In genomic region chr15:68126415-68126814, GRCh38 we compare ENCODE assay signal across 27 cellular contexts.
DNase-seq lines count a peak whose midpoint lies in the region; ATAC-seq, FAIRE-seq and TF ChIP-seq lines count a peak whose summit lies in the region.
"Had no signal": no experiment of that assay in that cellular context is flagged by ENCODE, and none has a peak within 500 bp of the region (broad histone marks: within the 10 kb centered on the region; RNA-seq: fewer than 3 reads in every experiment).

No MANE protein-coding gene starts in this region.

- WGBS in mesenchymal stem cell, result 100% methylated on average over 5 of the region's 8 CpGs

- H3K4me3 ChIP-seq in right atrium auricular region, result no peak overlapping the region
- H3K4me3 ChIP-seq in fibroblast of mammary gland (ENCODE audit: control insufficient read depth, low read depth, low read length), result no peak overlapping the region
- no peak overlapping the region for H3K4me3 ChIP-seq in mesenchymal stem cell (ENCODE audit: insufficient read depth in 1 of 2, low read depth in 1 of 2, low read length in 2 of 2)
- H3K4me3 ChIP-seq: ovary, skin epidermis, stomach, upper lobe of left lung had no signal

- H2BK15ac ChIP-seq in mesenchymal stem cell (ENCODE audit: low read depth, poor library complexity, severe bottlenecking), result no peak overlapping the region

- H3K23ac ChIP-seq in mesenchymal stem cell (ENCODE audit: low read length in 2 of 2), result no peak overlapping the region

- TF ChIP-seq CTCF in right atrium auricular region (IDR thresholded peaks at IDR 0.05) (no peak), fibroblast of mammary gland (conservative IDR thresholded peaks at IDR 0.05; ENCODE audit: control insufficient read depth, insufficient read depth, low read depth, low read length) (no peak)

- H3K79me1 ChIP-seq in mesenchymal stem cell (replicated peaks; ENCODE audit: low read length, poor library complexity, severe bottlenecking), result peaks cover 25% of the 10 kb centered on the region

- no peak overlapping the region for H3K4me2 ChIP-seq in mesenchymal stem cell (ENCODE audit: low read length, poor library complexity, severe bottlenecking)

- no peak overlapping the region for H4K8ac ChIP-seq in mesenchymal stem cell (ENCODE audit: low read length)

- no peak overlapping the region for H2BK120ac ChIP-seq in mesenchymal stem cell (ENCODE audit: low read depth, low read length)

- FAIRE-seq in GM12892 (lab: Jason Lieb, UNC), result no peak
- FAIRE-seq: G401.6, GM19239, HepG2 had no signal

- no peak overlapping the region for H2AK5ac ChIP-seq in mesenchymal stem cell (ENCODE audit: low read length, severe bottlenecking)

- no peak overlapping the region for H2BK12ac ChIP-seq in mesenchymal stem cell (ENCODE audit: low read length in 2 of 2)

- TF ChIP-seq POLR2A in GM12892 (IDR thresholded peaks at IDR 0.05; ENCODE audit: low read depth, low read length), result no peak

- H3K9me3 ChIP-seq in right atrium auricular region, result no peaks in the 10 kb centered on the region
- no peaks in the 10 kb centered on the region for H3K9me3 ChIP-seq in mesenchymal stem cell (ENCODE audit: control insufficient read depth, low read length)
- H3K9me3 ChIP-seq: ovary, stomach, upper lobe of left lung had no signal

- H2AFZ ChIP-seq in mesenchymal stem cell (ENCODE audit: low read depth, low read length), result no peak overlapping the region

- no peak overlapping the region for H3K4ac ChIP-seq in mesenchymal stem cell (ENCODE audit: low read depth in 1 of 2, low read length in 2 of 2)

- H3K27me3 ChIP-seq in right atrium auricular region, result no peaks in the 10 kb centered on the region
- no peaks in the 10 kb centered on the region for H3K27me3 ChIP-seq in mesenchymal stem cell (ENCODE audit: control insufficient read depth in 1 of 2, insufficient read depth in 1 of 2, low read length in 2 of 2)
- H3K27me3 ChIP-seq: ovary, stomach, upper lobe of left lung had no signal

- H2BK5ac ChIP-seq in mesenchymal stem cell (ENCODE audit: low read depth, low read length, poor library complexity, severe bottlenecking), result no peak overlapping the region

- H3K27ac ChIP-seq in right atrium auricular region (peak overlapping the region in 1 of 2 donors; percentile 36), mesenchymal stem cell (ENCODE audit: low read length, poor library complexity, severe bottlenecking) (no peak overlapping the region)
- H3K27ac ChIP-seq: ovary, stomach, upper lobe of left lung had no signal

- ATAC-seq in Right ventricle myocardium inferior (peak; percentile 80), GM18870 (IDR thresholded peaks at IDR 0.05; ENCODE audit: unreplicated experiment) (no peak)
- ATAC-seq: activated T-helper 17 cell treated with anti-CD3 and anti-CD28 coated beads, Interleukin-2, amount 50 U/mL, for 72 hours; HepG2; naive thymus-derived CD8-positive, alpha-beta T cell; T-cell had no signal

- H3K18ac ChIP-seq in mesenchymal stem cell (ENCODE audit: low read depth in 1 of 2, low read length in 2 of 2), result no peak overlapping the region

- no peaks in the 10 kb centered on the region for H3K36me3 ChIP-seq in right atrium auricular region
- H3K36me3 ChIP-seq in mesenchymal stem cell (ENCODE audit: control insufficient read depth in 1 of 2, insufficient read depth in 2 of 2, low read depth in 1 of 2, low read length in 2 of 2), result peaks cover 8% of the 10 kb centered on the region in 2 experiments
- H3K36me3 ChIP-seq: ovary, upper lobe of left lung had no signal

- H4K91ac ChIP-seq in mesenchymal stem cell (ENCODE audit: low read length), result no peak overlapping the region

- H3K9ac ChIP-seq in mesenchymal stem cell (ENCODE audit: low read length), result peak overlapping the region; percentile 2

- H3K4me1 ChIP-seq in right atrium auricular region (peaks cover 0 to 31% of the 10 kb centered on the region in 2 donors), mesenchymal stem cell (ENCODE audit: control insufficient read depth, insufficient read depth, low read depth, low read length) (no peaks in the 10 kb centered on the region)

- DNase-seq in Right ventricle myocardium inferior (ENCODE audit: missing footprints) (no peak), right atrium auricular region (ENCODE audit: low spot score) (no peak), fibroblast of mammary gland (ENCODE audit: low read depth) (peak; percentile 33), mesenchymal stem cell (no peak), GM12892 (ENCODE audit: insufficient read length) (no peak), cerebellar nuclear complex (lab: John Stamatoyannopoulos, UW) (no peak), ecto neural progenitor cell (ENCODE audit: low spot score) (no peak)
- DNase-seq: activated CD4-positive, alpha-beta T cell treated with anti-CD3 and anti-CD28 coated beads for 4 hours; activated naive CD8-positive, alpha-beta T cell treated with anti-CD3 and anti-CD28 coated beads, Interleukin-2, amount 10 ng/mL, durations not matched to agents 7 days and 5 days; DMS 273 treated with DMSO at 0.1 percent for 48 hours; H9; head of caudate nucleus; MM.1S; naive thymus-derived CD8-positive, alpha-beta T cell; NCI-H1694 treated with DMSO at 0.1 percent for 48 hours; SHP77 treated with DMSO at 0.1 percent for 48 hours; stimulated activated CD4-positive, alpha-beta T cell treated with anti-CD3 and anti-CD28 coated beads, Interleukin-4, amount 100 ng/mL, for 1 hour; stomach; T-cell had no signal

- H3K14ac ChIP-seq in mesenchymal stem cell (ENCODE audit: low read length in 2 of 2), result no peak overlapping the region

- intact Hi-C loops in Right ventricle myocardium inferior (cut with DNase I), result loop anchor here (5.0 kb wide), 1 partner anchor 69 kb away; no protein-coding TSS in a partner anchor
